In the genomic region with DNA sequence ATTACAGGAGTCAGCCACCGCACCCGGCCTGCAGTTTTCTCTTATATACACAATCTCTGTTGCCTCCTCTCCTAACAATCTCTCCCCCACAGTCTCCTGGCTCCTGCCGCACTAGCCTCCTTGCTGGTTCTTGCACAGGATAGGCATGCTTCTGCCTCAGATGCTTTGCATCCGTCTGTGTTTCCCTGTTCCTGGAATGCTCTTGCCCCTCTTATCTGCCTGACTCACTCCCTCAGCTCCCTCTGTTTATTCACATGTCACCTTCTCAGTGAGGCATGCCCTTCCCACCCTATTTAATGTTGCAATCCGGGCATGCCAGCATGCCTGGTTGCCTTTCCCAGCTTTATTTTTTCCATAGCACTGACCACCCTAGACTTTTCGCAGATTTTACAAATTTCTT, we compare ENCODE assay signal across 16 cellular contexts.
DNase-seq lines count a peak whose midpoint lies in the region; ATAC-seq and TF ChIP-seq lines count a peak whose summit lies in the region.
"Had no signal": no experiment of that assay in that cellular context is flagged by ENCODE, and none has a peak within 500 bp of the region (broad histone marks: within the 10 kb centered on the region; RNA-seq: fewer than 3 reads in every experiment).

No MANE protein-coding gene starts in this region.

- H2AFZ ChIP-seq in mammary epithelial cell (ENCODE audit: low read depth, low read length) (no peak overlapping the region), Karpas-422 (ENCODE audit: low read length) (no peak overlapping the region)

- peaks cover 7% of the 10 kb centered on the region for H3K9me3 Mint-ChIP-seq in MCF 10A (ENCODE audit: unreplicated experiment)
- H3K9me3 Mint-ChIP-seq in stimulated activated effector memory CD8-positive, alpha-beta T cell treated with anti-CD3 and anti-CD28 coated beads, Interleukin-12 subunit alpha, Interleukin-12 subunit beta, amount 100 ng/mL, for 72 hours = no peaks in the 10 kb centered on the region

- no peaks in the 10 kb centered on the region for H3K79me2 ChIP-seq in mammary epithelial cell (ENCODE audit: insufficient read depth, low read length)
- H3K79me2 ChIP-seq in Karpas-422 (ENCODE audit: low read length) = no peaks in the 10 kb centered on the region

- in situ Hi-C loops in mammary epithelial cell (cut with MboI; ENCODE audit: low sequenced_read_pairs in 2 of 2) = no loop called here

- intact Hi-C loops in MCF 10A (cut with micrococcal nuclease) = no loop called here
- intact Hi-C loops in mammary epithelial cell (cut with micrococcal nuclease) = no loop called here

- no peak for TF ChIP-seq CTCF in MCF 10A (IDR thresholded peaks at IDR 0.05; ENCODE audit: unreplicated experiment)
- TF ChIP-seq CTCF in mammary epithelial cell (conservative IDR thresholded peaks at IDR 0.05 in 1 of 2, IDR thresholded peaks at IDR 0.05 in 1 of 2; ENCODE audit: extremely low read depth in 1 of 2, insufficient read depth in 1 of 2, low read depth in 1 of 2, low read length in 2 of 2) = no peak

- no peak overlapping the region for H3K27ac ChIP-seq in mammary epithelial cell (ENCODE audit: insufficient read depth, low read depth, low read length)
- H3K27ac ChIP-seq in Karpas-422 (ENCODE audit: low read length) = no peak overlapping the region
- H3K27ac ChIP-seq: gastrocnemius medialis had no signal

- WGBS in mammary epithelial cell (ENCODE audit: low coverage, missing lambda C conversion rate) = 59% methylated on average over 3 of the region's 6 CpGs

- no peak overlapping the region for H3K4me3 ChIP-seq in mammary epithelial cell (replicated peaks in 1 of 3; ENCODE audit: insufficient read depth in 1 of 3, low read depth in 2 of 3, low read length in 3 of 3)
- H3K4me3 ChIP-seq in Karpas-422 (ENCODE audit: low read length) = no peak overlapping the region
- H3K4me3 ChIP-seq: gastrocnemius medialis had no signal

- H4K20me1 ChIP-seq in mammary epithelial cell (ENCODE audit: insufficient read depth, low read length) (no peaks in the 10 kb centered on the region), Karpas-422 (ENCODE audit: insufficient read depth, low read depth, low read length) (no peaks in the 10 kb centered on the region)

- H3K36me3 ChIP-seq in mammary epithelial cell (ENCODE audit: insufficient read depth, low read length) = no peaks in the 10 kb centered on the region
- no peaks in the 10 kb centered on the region for H3K36me3 ChIP-seq in Karpas-422 (ENCODE audit: insufficient read depth, low read length)
- H3K36me3 ChIP-seq: gastrocnemius medialis had no signal

- no peak overlapping the region for H3K9ac ChIP-seq in mammary epithelial cell (ENCODE audit: insufficient read depth, low read length)
- H3K9ac ChIP-seq in Karpas-422 (ENCODE audit: low read length) = no peak overlapping the region

- no peak overlapping the region for H3K4me2 ChIP-seq in mammary epithelial cell (ENCODE audit: insufficient read depth, low read depth, low read length)
- H3K4me2 ChIP-seq in Karpas-422 (ENCODE audit: low read depth, low read length, poor library complexity, severe bottlenecking) = no peak overlapping the region

- H3K9me3 ChIP-seq in mammary epithelial cell (replicated peaks; ENCODE audit: insufficient read depth, low read length) (no peaks in the 10 kb centered on the region), Karpas-422 (ENCODE audit: low read length) (no peaks in the 10 kb centered on the region)
- H3K9me3 ChIP-seq: gastrocnemius medialis had no signal

- H3K36me3 Mint-ChIP-seq in MCF 10A (ENCODE audit: insufficient read depth, unreplicated experiment) = peaks cover 6% of the 10 kb centered on the region
- no peaks in the 10 kb centered on the region for H3K36me3 Mint-ChIP-seq in stimulated activated effector memory CD8-positive, alpha-beta T cell treated with anti-CD3 and anti-CD28 coated beads, Interleukin-12 subunit alpha, Interleukin-12 subunit beta, amount 100 ng/mL, for 72 hours
- H3K36me3 Mint-ChIP-seq: memory B cell, T-cell had no signal

- H3K9me2 ChIP-seq in Karpas-422 (replicated peaks; ENCODE audit: insufficient read depth, low read length) = no peaks in the 10 kb centered on the region

- H3K4me1 ChIP-seq in mammary epithelial cell (ENCODE audit: insufficient read depth, low read length) (no peaks in the 10 kb centered on the region), Karpas-422 (ENCODE audit: low read length) (no peaks in the 10 kb centered on the region)
- H3K4me1 ChIP-seq: gastrocnemius medialis had no signal

- no peaks in the 10 kb centered on the region for H3K27me3 ChIP-seq in mammary epithelial cell (ENCODE audit: insufficient read depth, low read length)
- H3K27me3 ChIP-seq in Karpas-422 (ENCODE audit: low read length) = no peaks in the 10 kb centered on the region

- dilution Hi-C loops in mammary epithelial cell (cut with HindIII; ENCODE audit: low sequenced_read_pairs) = no loop called here

- POLR2A ChIA-PET in MCF 10A (lab: Yijun Ruan, JAX) = no interaction called here

- H3K4me1 Mint-ChIP-seq in MCF 10A (ENCODE audit: insufficient read depth, unreplicated experiment) = no peaks in the 10 kb centered on the region
- H3K4me1 Mint-ChIP-seq in stimulated activated effector memory CD8-positive, alpha-beta T cell treated with anti-CD3 and anti-CD28 coated beads, Interleukin-12 subunit alpha, Interleukin-12 subunit beta, amount 100 ng/mL, for 72 hours = no peaks in the 10 kb centered on the region
- H3K4me1 Mint-ChIP-seq: memory B cell, T-cell had no signal

- BruUV-seq in MCF 10A (replicated peaks; lab: Mats Ljungman, UMichigan) (no TSS peak), mammary epithelial cell (replicated peaks; lab: Mats Ljungman, UMichigan) (no TSS peak)

- ATAC-seq in stimulated activated effector memory CD8-positive, alpha-beta T cell treated with anti-CD3 and anti-CD28 coated beads, Interleukin-12 subunit alpha, Interleukin-12 subunit beta, amount 100 ng/mL, for 72 hours = no peak
- ATAC-seq: gastrocnemius medialis, T-cell had no signal

- DNase-seq in MCF 10A (ENCODE audit: unreplicated experiment) (peak; percentile 27), mammary epithelial cell (no peak), amniotic epithelial cell (ENCODE audit: low read depth) (peak; percentile 98), iPS-NIHi7 (ENCODE audit: extremely low spot score) (peak; percentile 17), NCI-H1930 (lab: John Stamatoyannopoulos, UW) (no peak), Karpas-422 (no peak), SIG-M5 (lab: John Stamatoyannopoulos, UW) (no peak)
- no peak for DNase-seq in stimulated activated effector memory CD8-positive, alpha-beta T cell treated with anti-CD3 and anti-CD28 coated beads, Interleukin-12 subunit alpha, Interleukin-12 subunit beta, amount 100 ng/mL, for 72 hours (ENCODE audit: low spot score in 2 of 2)
- DNase-seq: 8988T; activated CD4-positive, alpha-beta T cell treated with anti-CD3 and anti-CD28 coated beads for 48 hours; gastrocnemius medialis; NCI-H1436 treated with DMSO at 0.1 percent for 48 hours; stimulated activated CD4-positive, alpha-beta T cell treated with anti-CD3 and anti-CD28 coated beads, Interleukin-4, amount 100 ng/mL, for 4 hours; T-cell had no signal

- CTCF ChIA-PET in MCF 10A (lab: Yijun Ruan, JAX) (no interaction called here), mammary epithelial cell (lab: Charles Lee; ENCODE audit: low non-redundant PET) (no interaction called here)

- no peak overlapping the region for H3K4me3 Mint-ChIP-seq in MCF 10A (ENCODE audit: unreplicated experiment)
- no peak overlapping the region for H3K4me3 Mint-ChIP-seq in stimulated activated effector memory CD8-positive, alpha-beta T cell treated with anti-CD3 and anti-CD28 coated beads, Interleukin-12 subunit alpha, Interleukin-12 subunit beta, amount 100 ng/mL, for 72 hours
- H3K4me3 Mint-ChIP-seq: memory B cell, T-cell had no signal

- H3K27ac Mint-ChIP-seq in MCF 10A (ENCODE audit: low read depth, unreplicated experiment) = no peak overlapping the region
- no peak overlapping the region for H3K27ac Mint-ChIP-seq in stimulated activated effector memory CD8-positive, alpha-beta T cell treated with anti-CD3 and anti-CD28 coated beads, Interleukin-12 subunit alpha, Interleukin-12 subunit beta, amount 100 ng/mL, for 72 hours
- H3K27ac Mint-ChIP-seq: activated T-helper 2 cell treated with anti-CD3 and anti-CD28 coated beads, Interferon-gamma antibody, Interleukin-2, Interleukin-4, amounts not matched to agents 10 μg/mL and 5 μg/mL and 100 μg/mL, durations not matched to agents 14 hours and 24 hours and 36 hours; memory B cell; T-cell had no signal

- peaks cover 79% of the 10 kb centered on the region for H3K27me3 Mint-ChIP-seq in MCF 10A (ENCODE audit: insufficient read depth, unreplicated experiment)

Comparison
In these comparisons a context has a peak if more than half of its experiments do, and no peak if none do; other contexts are left out.
1. DNase-seq: peak in MCF 10A (single experiment), amniotic epithelial cell (single experiment) and iPS-NIHi7 (single experiment); none in mammary epithelial cell (single experiment), NCI-H1930 (0 of 2), Karpas-422 (single experiment), SIG-M5 (single experiment) and stimulated activated effector memory CD8-positive, alpha-beta T cell treated with anti-CD3 and anti-CD28 coated beads, Interleukin-12 subunit alpha, Interleukin-12 subunit beta, amount 100 ng/mL, for 72 hours (0 of 2).